ENCODE assay signal across 17 cellular contexts in genomic region chr10:126520918-126521317, GRCh38.
"Had no signal": no experiment of that assay in that cellular context is flagged by ENCODE, and none has a peak within 500 bp of the region (broad histone marks: within the 10 kb centered on the region; RNA-seq: fewer than 3 reads in every experiment).

No MANE protein-coding gene starts in this region.

- H3K27me3 Mint-ChIP-seq: activated CD4-positive, alpha-beta memory T cell treated with anti-CD3 and anti-CD28 coated beads, Interleukin-2, amount 10 ng/mL, durations not matched to agents 7 days and 5 days; activated T-cell treated with anti-CD3 and anti-CD28 coated beads, Interleukin-2, amount 50 U/mL, for 24 hours; central memory CD8-positive, alpha-beta T cell; dendritic cell treated with granulocyte-macrophage colony-stimulating factor and Interleukin-4, amounts not matched to agents 40 ng/mL and 50 ng/mL, for 4 days; stimulated activated memory B cell treated with anti-CD40 and anti-IgM and Interleukin-4, amounts not matched to agents 10 μg/mL and 1 μg/mL and 100 μg/mL, for 72 hours had no signal

- DNase-seq: activated CD4-positive, alpha-beta memory T cell treated with anti-CD3 and anti-CD28 coated beads, Interleukin-2, amount 10 ng/mL, durations not matched to agents 7 days and 5 days; activated CD4-positive, alpha-beta T cell treated with anti-CD3 and anti-CD28 coated beads for 4 hours; activated effector memory CD4-positive, alpha-beta T cell treated with anti-CD3 and anti-CD28 coated beads, Interleukin-2, amount 50 U/mL, for 16 hours; activated T-cell treated with anti-CD3 and anti-CD28 coated beads, Interleukin-2, amount 50 U/mL, for 24 hours; effector memory CD4-positive, alpha-beta T cell; mucosa of descending colon; naive thymus-derived CD4-positive, alpha-beta T cell; stimulated activated CD4-positive, alpha-beta T cell treated with anti-CD3 and anti-CD28 coated beads, Interleukin-2, amount 100 ng/mL, for 48 hours had no signal

- H3K4me3 ChIP-seq: mucosa of descending colon had no signal

- H3K36me3 ChIP-seq: neutrophil had no signal

- H3K27ac Mint-ChIP-seq: activated CD4-positive, alpha-beta memory T cell treated with anti-CD3 and anti-CD28 coated beads, Interleukin-2, amount 10 ng/mL, durations not matched to agents 7 days and 5 days; activated naive CD4-positive, alpha-beta T cell treated with anti-CD3 and anti-CD28 coated beads, Interleukin-2, amount 50 U/mL, for 72 hours; activated T-cell treated with anti-CD3 and anti-CD28 coated beads, Interleukin-2, amount 50 U/mL, for 24 hours; brain; dendritic cell treated with granulocyte-macrophage colony-stimulating factor and Interleukin-4, amounts not matched to agents 40 ng/mL and 50 ng/mL, for 4 days; memory B cell; naive thymus-derived CD4-positive, alpha-beta T cell; stimulated activated memory B cell treated with anti-CD40 and anti-IgM and Interleukin-4, amounts not matched to agents 10 μg/mL and 1 μg/mL and 100 μg/mL, for 72 hours; T-helper 1 cell treated with Interleukin-12 subunit alpha and Interleukin-12 subunit beta and Interleukin-4 antibody, amounts not matched to agents 30 μg/mL and 1 μg/mL, for 36 hours had no signal

- H3K9me3 ChIP-seq: mucosa of descending colon, neutrophil had no signal

- H3K4me3 Mint-ChIP-seq: activated CD4-positive, alpha-beta memory T cell treated with anti-CD3 and anti-CD28 coated beads, Interleukin-2, amount 10 ng/mL, durations not matched to agents 7 days and 5 days; activated T-cell treated with anti-CD3 and anti-CD28 coated beads, Interleukin-2, amount 50 U/mL, for 24 hours; brain; central memory CD8-positive, alpha-beta T cell; dendritic cell treated with granulocyte-macrophage colony-stimulating factor and Interleukin-4, amounts not matched to agents 40 ng/mL and 50 ng/mL, for 4 days; memory B cell; naive thymus-derived CD4-positive, alpha-beta T cell; stimulated activated memory B cell treated with anti-CD40 and anti-IgM and Interleukin-4, amounts not matched to agents 10 μg/mL and 1 μg/mL and 100 μg/mL, for 72 hours; T-helper 1 cell treated with Interleukin-12 subunit alpha and Interleukin-12 subunit beta and Interleukin-4 antibody, amounts not matched to agents 30 μg/mL and 1 μg/mL, for 36 hours had no signal

- H3K9me3 Mint-ChIP-seq: activated CD4-positive, alpha-beta memory T cell treated with anti-CD3 and anti-CD28 coated beads, Interleukin-2, amount 10 ng/mL, durations not matched to agents 7 days and 5 days; activated naive CD4-positive, alpha-beta T cell treated with anti-CD3 and anti-CD28 coated beads, Interleukin-2, amount 50 U/mL, for 72 hours; central memory CD8-positive, alpha-beta T cell; dendritic cell treated with granulocyte-macrophage colony-stimulating factor and Interleukin-4, amounts not matched to agents 40 ng/mL and 50 ng/mL, for 4 days; stimulated activated memory B cell treated with anti-CD40 and anti-IgM and Interleukin-4, amounts not matched to agents 10 μg/mL and 1 μg/mL and 100 μg/mL, for 72 hours; T-helper 1 cell treated with Interleukin-12 subunit alpha and Interleukin-12 subunit beta and Interleukin-4 antibody, amounts not matched to agents 30 μg/mL and 1 μg/mL, for 36 hours had no signal

- H3K4me1 Mint-ChIP-seq: activated CD4-positive, alpha-beta memory T cell treated with anti-CD3 and anti-CD28 coated beads, Interleukin-2, amount 10 ng/mL, durations not matched to agents 7 days and 5 days; central memory CD8-positive, alpha-beta T cell; memory B cell; naive thymus-derived CD4-positive, alpha-beta T cell; stimulated activated memory B cell treated with anti-CD40 and anti-IgM and Interleukin-4, amounts not matched to agents 10 μg/mL and 1 μg/mL and 100 μg/mL, for 72 hours had no signal

- H3K36me3 Mint-ChIP-seq: activated naive CD4-positive, alpha-beta T cell treated with anti-CD3 and anti-CD28 coated beads, Interleukin-2, amount 50 U/mL, for 72 hours; brain; memory B cell; naive thymus-derived CD4-positive, alpha-beta T cell; stimulated activated memory B cell treated with anti-CD40 and anti-IgM and Interleukin-4, amounts not matched to agents 10 μg/mL and 1 μg/mL and 100 μg/mL, for 72 hours had no signal

- H3K27me3 ChIP-seq: neutrophil had no signal

- ATAC-seq: activated naive CD4-positive, alpha-beta T cell treated with anti-CD3 and anti-CD28 coated beads, Interleukin-2, amount 50 U/mL, for 72 hours; left lobe of liver; mucosa of descending colon; naive thymus-derived CD4-positive, alpha-beta T cell; stimulated activated memory B cell treated with anti-CD40 and anti-IgM and Interleukin-4, amounts not matched to agents 10 μg/mL and 1 μg/mL and 100 μg/mL, for 72 hours had no signal

- H3K27ac ChIP-seq: neutrophil had no signal
